ENCODE assay signal across 16 cellular contexts in the genomic region with DNA sequence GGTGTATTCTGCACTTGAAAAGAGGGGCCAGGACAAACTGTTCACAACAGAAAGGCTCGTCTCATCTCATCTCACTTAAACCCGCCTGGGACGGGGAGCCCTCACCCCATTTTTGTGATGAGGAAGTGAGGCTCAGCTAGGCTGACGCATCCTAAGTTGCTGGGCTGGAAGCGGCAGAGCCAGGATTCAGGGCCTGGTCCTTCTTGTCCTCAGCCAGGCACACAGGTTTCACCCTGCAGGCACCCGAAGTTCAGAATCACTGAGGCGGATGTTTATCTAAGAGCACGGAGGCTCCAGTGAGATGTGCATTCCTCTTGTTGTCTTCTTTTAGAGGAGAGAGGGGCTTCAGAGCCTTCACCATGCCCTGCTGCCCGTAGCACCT. TPM values are rescaled to one million over a fixed set of nuclear protein-coding genes. Genes with fewer than 3 reads are reported as not detected.
DNase-seq lines count a peak whose midpoint lies in the region; ATAC-seq and TF ChIP-seq lines count a peak whose summit lies in the region.
"Had no signal": no experiment of that assay in that cellular context is flagged by ENCODE, and none has a peak within 500 bp of the region (broad histone marks: within the 10 kb centered on the region; RNA-seq: fewer than 3 reads in every experiment).

No MANE protein-coding gene starts in this region.

- no peak for ATAC-seq in PC-3
- no peak for ATAC-seq in aorta (ENCODE audit: low FRiP score)
- no peak for ATAC-seq in naive thymus-derived CD4-positive, alpha-beta T cell
- ATAC-seq: GM23338 had no signal

- H3F3A ChIP-seq in PC-3 (ENCODE audit: low read length, unreplicated experiment) = no peaks in the 10 kb centered on the region

- H3K36me3 ChIP-seq in PC-3 (ENCODE audit: low read depth, low read length) (no peaks in the 10 kb centered on the region), mesodermal cell (ENCODE audit: control insufficient read depth, insufficient read depth, low read length) (no peaks in the 10 kb centered on the region), tibial artery (no peaks in the 10 kb centered on the region), aorta (ENCODE audit: control insufficient read depth in 1 of 2, insufficient read depth in 2 of 2, low read length in 1 of 2) (no peaks in the 10 kb centered on the region)
- no peaks in the 10 kb centered on the region for H3K36me3 ChIP-seq in naive thymus-derived CD4-positive, alpha-beta T cell (ENCODE audit: control insufficient read depth in 2 of 3, insufficient read depth in 3 of 3, low read length in 3 of 3)
- H3K36me3 ChIP-seq: BLaER1 treated with 17β-estradiol and CSF1 and Interleukin-3, amounts not matched to agents 10 nM and 100 nM had no signal

- no peaks in the 10 kb centered on the region for H3K9me3 ChIP-seq in PC-3 (ENCODE audit: low read length)
- H3K9me3 ChIP-seq in mesodermal cell (ENCODE audit: control insufficient read depth, low read length) = no peaks in the 10 kb centered on the region
- H3K9me3 ChIP-seq in tibial artery = no peaks in the 10 kb centered on the region
- no peaks in the 10 kb centered on the region for H3K9me3 ChIP-seq in aorta (ENCODE audit: control insufficient read depth, low read length)
- no peaks in the 10 kb centered on the region for H3K9me3 ChIP-seq in naive thymus-derived CD4-positive, alpha-beta T cell (ENCODE audit: control insufficient read depth in 2 of 3, low read length in 3 of 3)
- H3K9me3 ChIP-seq: BLaER1 treated with 17β-estradiol and CSF1 and Interleukin-3, amounts not matched to agents 10 nM and 100 nM had no signal

- H3K9me2 ChIP-seq in PC-3 (replicated peaks; ENCODE audit: low read length) = no peaks in the 10 kb centered on the region

- no peak overlapping the region for H3K4me3 Mint-ChIP-seq in dendritic cell treated with granulocyte-macrophage colony-stimulating factor and Interleukin-4, amounts not matched to agents 40 ng/mL and 50 ng/mL, for 4 days
- H3K4me3 Mint-ChIP-seq in naive thymus-derived CD4-positive, alpha-beta T cell = no peak overlapping the region
- H3K4me3 Mint-ChIP-seq: GM23338 had no signal

- peak overlapping the region; percentile 41 for H3K4me2 ChIP-seq in PC-3 (ENCODE audit: low read length)
- H3K4me2 ChIP-seq: BLaER1 treated with 17β-estradiol and CSF1 and Interleukin-3, amounts not matched to agents 10 nM and 100 nM; GM23338 had no signal

- WGBS in mesodermal cell (ENCODE audit: insufficient coverage in 2 of 2), 2 experiments = 85 to 91% methylated on average over 7 of the region's 9 CpGs
- 91 to 93% methylated on average over 9 of the region's 9 CpGs for WGBS in aorta, 2 donors

- no peaks in the 10 kb centered on the region for H3K36me3 Mint-ChIP-seq in dendritic cell treated with granulocyte-macrophage colony-stimulating factor and Interleukin-4, amounts not matched to agents 40 ng/mL and 50 ng/mL, for 4 days (ENCODE audit: low read depth)
- peaks cover 0 to 8% (median 0%) of the 10 kb centered on the region in 5 donors for H3K36me3 Mint-ChIP-seq in naive thymus-derived CD4-positive, alpha-beta T cell

- H3K27me3 ChIP-seq in PC-3 (ENCODE audit: low read length) = no peaks in the 10 kb centered on the region
- no peaks in the 10 kb centered on the region for H3K27me3 ChIP-seq in tibial artery
- no peaks in the 10 kb centered on the region for H3K27me3 ChIP-seq in aorta (ENCODE audit: control insufficient read depth in 1 of 2, insufficient read depth in 2 of 2, low read length in 1 of 2)
- H3K27me3 ChIP-seq in naive thymus-derived CD4-positive, alpha-beta T cell (ENCODE audit: control insufficient read depth in 2 of 2, insufficient read depth in 2 of 2, low read length in 2 of 2) = no peaks in the 10 kb centered on the region

- BruUV-seq in PC-3 (replicated peaks; lab: Mats Ljungman, UMichigan) = no TSS peak

- peak overlapping the region; percentile 31 for H3K9ac ChIP-seq in PC-3 (ENCODE audit: low read length)
- H3K9ac ChIP-seq: BLaER1 treated with 17β-estradiol and CSF1 and Interleukin-3, amounts not matched to agents 10 nM and 100 nM had no signal

- H3K4me1 ChIP-seq in PC-3 (ENCODE audit: insufficient read depth, low read length) = peaks cover 40% of the 10 kb centered on the region
- peaks cover 70% of the 10 kb centered on the region for H3K4me1 ChIP-seq in mesodermal cell (ENCODE audit: control insufficient read depth, insufficient read depth, low read length, poor library complexity, severe bottlenecking)
- H3K4me1 ChIP-seq in tibial artery = peaks cover 0 to 15% (median 9%) of the 10 kb centered on the region in 4 donors
- no peaks in the 10 kb centered on the region for H3K4me1 ChIP-seq in aorta (ENCODE audit: control insufficient read depth in 1 of 2, insufficient read depth in 2 of 2, low read length in 2 of 2)
- H3K4me1 ChIP-seq in naive thymus-derived CD4-positive, alpha-beta T cell (ENCODE audit: control insufficient read depth in 2 of 2, insufficient read depth in 2 of 2, low read length in 2 of 2) = no peaks in the 10 kb centered on the region

- intact Hi-C loops in PC-3 (cut with micrococcal nuclease) (no loop called here), tibial artery (cut with DNase I; ENCODE audit: low total_unique reads) (no loop called here), aorta (cut with DNase I) (no loop called here)
- intact Hi-C loops in dendritic cell treated with granulocyte-macrophage colony-stimulating factor and Interleukin-4, amounts not matched to agents 40 ng/mL and 50 ng/mL, for 4 days (cut with micrococcal nuclease) = no loop called here
- intact Hi-C loops in naive thymus-derived CD4-positive, alpha-beta T cell (cut with micrococcal nuclease) = no loop called here

- no peak for DNase-seq in PC-3
- peak; percentile 7 to 55 for DNase-seq in tibial artery
- DNase-seq in aorta = no peak
- no peak for DNase-seq in naive thymus-derived CD4-positive, alpha-beta T cell
- DNase-seq in NCI-H82 (lab: John Stamatoyannopoulos, UW) = no peak
- DNase-seq: MV-4-11, NCI-H1436 treated with DMSO at 0.1 percent for 48 hours, NCI-H2107, NCI-H226, NCI-H526, OCI-M1 had no signal

- H3K27ac Mint-ChIP-seq in dendritic cell treated with granulocyte-macrophage colony-stimulating factor and Interleukin-4, amounts not matched to agents 40 ng/mL and 50 ng/mL, for 4 days = peak overlapping the region; percentile 64
- H3K27ac Mint-ChIP-seq in naive thymus-derived CD4-positive, alpha-beta T cell = no peak overlapping the region

- CTCF ChIA-PET in PC-3 (lab: Charles Lee) = no interaction called here
- CTCF ChIA-PET in naive thymus-derived CD4-positive, alpha-beta T cell (lab: Charles Lee) = no interaction called here

- no peak overlapping the region for H3K4me3 ChIP-seq in PC-3 (ENCODE audit: low read length)
- H3K4me3 ChIP-seq in mesodermal cell (ENCODE audit: extremely low read depth, insufficient read depth, low read length, poor library complexity, severe bottlenecking) = no peak overlapping the region
- H3K4me3 ChIP-seq in tibial artery = no peak overlapping the region
- H3K4me3 ChIP-seq in aorta (ENCODE audit: low read length in 2 of 2) = no peak overlapping the region
- H3K4me3 ChIP-seq in naive thymus-derived CD4-positive, alpha-beta T cell (ENCODE audit: low read length) = no peak overlapping the region
- H3K4me3 ChIP-seq: BLaER1 treated with 17β-estradiol and CSF1 and Interleukin-3, amounts not matched to agents 10 nM and 100 nM; GM23338 had no signal

- H3K79me2 ChIP-seq in PC-3 (ENCODE audit: low read length) = no peaks in the 10 kb centered on the region

- H3K9me3 Mint-ChIP-seq in dendritic cell treated with granulocyte-macrophage colony-stimulating factor and Interleukin-4, amounts not matched to agents 40 ng/mL and 50 ng/mL, for 4 days = no peaks in the 10 kb centered on the region
- no peaks in the 10 kb centered on the region for H3K9me3 Mint-ChIP-seq in naive thymus-derived CD4-positive, alpha-beta T cell
- H3K9me3 Mint-ChIP-seq: GM23338, IgD-negative memory B cell had no signal

- no peaks in the 10 kb centered on the region for H4K20me1 ChIP-seq in PC-3 (ENCODE audit: low read length)

- POLR2A ChIA-PET in PC-3 (lab: Charles Lee; ENCODE audit: unreplicated experiment) = no interaction called here
- POLR2A ChIA-PET in naive thymus-derived CD4-positive, alpha-beta T cell (lab: Charles Lee) = no interaction called here

- TF ChIP-seq CTCF in PC-3 (conservative IDR thresholded peaks at IDR 0.05; ENCODE audit: low read depth, low read length) (no peak), tibial artery (IDR thresholded peaks at IDR 0.05) (no peak)

- H3K4me1 Mint-ChIP-seq in dendritic cell treated with granulocyte-macrophage colony-stimulating factor and Interleukin-4, amounts not matched to agents 40 ng/mL and 50 ng/mL, for 4 days (ENCODE audit: low read depth) = peaks cover 36% of the 10 kb centered on the region
- H3K4me1 Mint-ChIP-seq in naive thymus-derived CD4-positive, alpha-beta T cell = peaks cover 0 to 6% (median 0%) of the 10 kb centered on the region in 7 donors

- H2AFZ ChIP-seq in PC-3 (ENCODE audit: low read length) = no peak overlapping the region
- H2AFZ ChIP-seq: GM23338 had no signal

- H3K27me3 Mint-ChIP-seq in dendritic cell treated with granulocyte-macrophage colony-stimulating factor and Interleukin-4, amounts not matched to agents 40 ng/mL and 50 ng/mL, for 4 days = peaks cover 86% of the 10 kb centered on the region
- H3K27me3 Mint-ChIP-seq in naive thymus-derived CD4-positive, alpha-beta T cell = peaks cover 0 to 5% (median 0%) of the 10 kb centered on the region in 5 donors

- H3K27ac ChIP-seq in PC-3 (ENCODE audit: low read length) (peak overlapping the region; percentile 80), mesodermal cell (ENCODE audit: low read depth, low read length, severe bottlenecking) (peak overlapping the region; percentile 71), tibial artery (no peak overlapping the region), aorta (ENCODE audit: low read depth in 1 of 2, low read length in 2 of 2) (no peak overlapping the region)
- H3K27ac ChIP-seq in naive thymus-derived CD4-positive, alpha-beta T cell (ENCODE audit: low read depth, low read length) = no peak overlapping the region
- H3K27ac ChIP-seq: BLaER1 treated with 17β-estradiol and CSF1 and Interleukin-3, amounts not matched to agents 10 nM and 100 nM had no signal

RNA-seq across cellular contexts. Expression of a gene that starts 51.1 kb away (rescaled TPM):
- 30.0 and 38.0 TPM in 2 replicates for total RNA-seq in PC-3 (2014; rRNA removed)
- polyA plus RNA-seq in mesodermal cell (2013, experiment 1 of 2) = 48.4 TPM
- 42.3 TPM for polyA plus RNA-seq in mesodermal cell (2013, experiment 2 of 2)
- 10 to 100 TPM; 28.7 to 51.3 TPM for total RNA-seq in aorta
- 10 to 100 TPM in 1 of 2 donors, 1 to 10 TPM in 1; 6.0 to 13.9 TPM for polyA plus RNA-seq in aorta
- total RNA-seq in naive thymus-derived CD4-positive, alpha-beta T cell = 10 to 100 TPM in 3 of 5 experiments, 1 to 10 TPM in 2; 7.8 to 16.8 (median 10.7) TPM
- 1 to 10 TPM in 1 of 2 donors, under 1 TPM in 1; 0.27 to 1.6 TPM for polyA plus RNA-seq in naive thymus-derived CD4-positive, alpha-beta T cell

Comparison
In these comparisons a context has a peak if more than half of its experiments do, and no peak if none do; other contexts are left out.
1. DNase-seq: peak in tibial artery (2 of 2); none in PC-3 (single experiment), aorta (0 of 2), naive thymus-derived CD4-positive, alpha-beta T cell (0 of 9) and NCI-H82 (single experiment).
2. H3K27ac ChIP-seq: peak in PC-3 (single experiment) and mesodermal cell (single experiment); none in tibial artery (0 of 2), aorta (0 of 2) and naive thymus-derived CD4-positive, alpha-beta T cell (single experiment).